Comparison of ENCODE assay signal across 30 cellular contexts in genomic region chr11:372809-373715, GRCh38. TPM values are rescaled to one million over a fixed set of nuclear protein-coding genes. Genes with fewer than 3 reads are reported as not detected.
"Had no signal": no experiment of that assay in that cellular context is flagged by ENCODE, and none has a peak within 500 bp of the region (broad histone marks: within the 10 kb centered on the region; RNA-seq: fewer than 3 reads in every experiment).

No MANE protein-coding gene starts in this region.

- H3K9me3 ChIP-seq: left ventricle myocardium inferior, mucosa of descending colon, neutrophil, ovary, prostate gland, sigmoid colon, suprapubic skin, transverse colon had no signal

- DNase-seq: activated CD4-positive, alpha-beta memory T cell treated with anti-CD3 and anti-CD28 coated beads for 36 hours; activated CD4-positive, alpha-beta T cell treated with anti-CD3 and anti-CD28 coated beads, Interleukin-2, amount 10 ng/mL, durations not matched to agents 24 days and 14 days; activated CD4-positive, CD25-positive, alpha-beta regulatory T cell treated with anti-CD3 and anti-CD28 coated beads, Interleukin-2, amount 50 U/mL, for 72 hours; activated CD8-positive, alpha-beta memory T cell treated with anti-CD3 and anti-CD28 coated beads, Interleukin-2, amount 50 U/mL, for 4 hours; activated effector memory CD4-positive, alpha-beta T cell treated with anti-CD3 and anti-CD28 coated beads, Interleukin-2, amount 50 U/mL, for 16 hours; activated naive CD4-positive, alpha-beta T cell treated with anti-CD3 and anti-CD28 coated beads for 36 hours; activated naive CD8-positive, alpha-beta T cell treated with anti-CD3 and anti-CD28 coated beads, Interleukin-2, amount 10 ng/mL, durations not matched to agents 7 days and 5 days; activated T-cell treated with anti-CD3 and anti-CD28 coated beads, Interleukin-2, amount 50 U/mL, for 1 hour; central memory CD4-positive, alpha-beta T cell; dermis blood vessel endothelial cell; effector CD8-positive, alpha-beta T cell; left ventricle myocardium inferior; retina; sigmoid colon; small intestine; stimulated activated CD4-positive, alpha-beta T cell treated with anti-CD3 and anti-CD28 coated beads, Interleukin-4, amount 100 ng/mL, for 24 hours; stimulated activated naive CD8-positive, alpha-beta T cell treated with anti-CD3 and anti-CD28 coated beads, Interleukin-15, amount 100 ng/mL, for 72 hours; T1000; transverse colon; WERI-Rb-1 had no signal

- H3K4me3 Mint-ChIP-seq: activated CD4-positive, alpha-beta memory T cell treated with anti-CD3 and anti-CD28 coated beads for 36 hours; activated CD4-positive, alpha-beta T cell treated with anti-CD3 and anti-CD28 coated beads, Interleukin-2, amount 10 ng/mL, durations not matched to agents 24 days and 14 days; activated naive CD4-positive, alpha-beta T cell treated with anti-CD3 and anti-CD28 coated beads for 36 hours; activated naive CD8-positive, alpha-beta T cell treated with anti-CD3 and anti-CD28 coated beads, Interleukin-2, amount 10 ng/mL, durations not matched to agents 7 days and 5 days; activated T-helper 1 cell treated with anti-CD3 and anti-CD28 coated beads, Interleukin-12 subunit alpha, Interleukin-12 subunit beta, Interleukin-2, Interleukin-4 antibody, amounts not matched to agents 30 ng/mL and 10 ng/mL and 1 ng/mL, durations not matched to agents 14 hours and 24 hours and 36 hours; stimulated activated effector memory CD8-positive, alpha-beta T cell treated with anti-CD3 and anti-CD28 coated beads, Interleukin-12 subunit alpha, Interleukin-12 subunit beta, amount 100 ng/mL, for 72 hours; stimulated activated naive CD8-positive, alpha-beta T cell treated with anti-CD3 and anti-CD28 coated beads, Interleukin-15, amount 100 ng/mL, for 72 hours had no signal

- H3K27me3 ChIP-seq: ovary had no signal

- H3K27ac ChIP-seq: left ventricle myocardium inferior, neutrophil, ovary, prostate gland, suprapubic skin, transverse colon had no signal

- ATAC-seq: mucosa of descending colon; stimulated activated effector memory CD8-positive, alpha-beta T cell treated with anti-CD3 and anti-CD28 coated beads, Interleukin-12 subunit alpha, Interleukin-12 subunit beta, amount 100 ng/mL, for 72 hours; stimulated activated naive CD8-positive, alpha-beta T cell treated with anti-CD3 and anti-CD28 coated beads, Interleukin-15, amount 100 ng/mL, for 72 hours had no signal

- H3K27ac Mint-ChIP-seq: activated CD4-positive, alpha-beta memory T cell treated with anti-CD3 and anti-CD28 coated beads for 36 hours; activated naive CD4-positive, alpha-beta T cell treated with anti-CD3 and anti-CD28 coated beads for 36 hours had no signal

- H3K4me3 ChIP-seq: left ventricle myocardium inferior, mucosa of descending colon, ovary, prostate gland, sigmoid colon, suprapubic skin, transverse colon had no signal

- H3K4me1 ChIP-seq: prostate gland had no signal

- H3K36me3 ChIP-seq: left ventricle myocardium inferior, neutrophil, ovary, prostate gland, sigmoid colon, suprapubic skin, transverse colon had no signal

- H3K36me3 Mint-ChIP-seq: activated naive CD8-positive, alpha-beta T cell treated with anti-CD3 and anti-CD28 coated beads, Interleukin-2, amount 10 ng/mL, durations not matched to agents 7 days and 5 days had no signal

RNA-seq across cellular contexts. Expression of gene B4GALNT4, which starts 3.8 kb away (rescaled TPM):
- total RNA-seq: mesenteric fat pad had no signal

RNA-seq across cellular contexts. Expression of gene PKP3, which starts 20.9 kb away (rescaled TPM):
- total RNA-seq: activated CD4-positive, alpha-beta T cell treated with anti-CD3 and anti-CD28 coated beads, Interleukin-2, amount 10 ng/mL, durations not matched to agents 24 days and 14 days; activated naive CD4-positive, alpha-beta T cell treated with anti-CD3 and anti-CD28 coated beads for 36 hours; activated T-helper 1 cell treated with anti-CD3 and anti-CD28 coated beads, Interleukin-12 subunit alpha, Interleukin-12 subunit beta, Interleukin-2, Interleukin-4 antibody, amounts not matched to agents 30 ng/mL and 10 ng/mL and 1 ng/mL, durations not matched to agents 14 hours and 24 hours and 36 hours; frontal cortex; T-helper 1 cell treated with Interleukin-12 subunit alpha and Interleukin-12 subunit beta and Interleukin-4 antibody, amounts not matched to agents 30 ng/mL and 1 ng/mL, for 36 hours had no signal
